In the genomic region with DNA sequence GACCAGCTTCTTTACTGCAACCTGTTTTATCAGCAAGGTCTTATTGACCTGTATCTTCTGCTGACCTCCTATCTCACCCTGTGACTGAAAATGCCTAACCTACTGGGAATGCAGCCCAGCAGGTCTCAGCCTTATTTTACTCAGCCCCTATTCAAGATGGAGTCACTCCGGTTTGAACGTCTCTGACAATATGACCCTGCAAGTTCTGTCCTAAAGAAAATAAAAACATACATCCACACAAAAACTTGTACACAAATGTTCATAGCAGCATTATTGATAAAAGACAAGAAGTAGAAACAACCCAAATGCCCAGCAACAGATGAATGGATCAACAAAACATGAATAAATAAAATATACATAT, we compare ENCODE assay signal across 1 cellular context.
TF ChIP-seq lines count a peak whose summit lies in the region.

No MANE protein-coding gene starts in this region.

TF ChIP-seq in GM12878, 131 proteins besides CTCF, POLR2A, EP300 and RAD21:
- TF ChIP-seq, protein P1, sequence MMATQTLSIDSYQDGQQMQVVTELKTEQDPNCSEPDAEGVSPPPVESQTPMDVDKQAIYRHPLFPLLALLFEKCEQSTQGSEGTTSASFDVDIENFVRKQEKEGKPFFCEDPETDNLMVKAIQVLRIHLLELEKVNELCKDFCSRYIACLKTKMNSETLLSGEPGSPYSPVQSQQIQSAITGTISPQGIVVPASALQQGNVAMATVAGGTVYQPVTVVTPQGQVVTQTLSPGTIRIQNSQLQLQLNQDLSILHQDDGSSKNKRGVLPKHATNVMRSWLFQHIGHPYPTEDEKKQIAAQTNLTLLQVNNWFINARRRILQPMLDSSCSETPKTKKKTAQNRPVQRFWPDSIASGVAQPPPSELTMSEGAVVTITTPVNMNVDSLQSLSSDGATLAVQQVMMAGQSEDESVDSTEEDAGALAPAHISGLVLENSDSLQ (IDR thresholded peaks at IDR 0.05), result no peak
- no peak for TF ChIP-seq SPI1 (IDR thresholded peaks at IDR 0.05; ENCODE audit: borderline replicate concordance, insufficient read depth, low read depth, low read length)
- TF ChIP-seq, protein P2, sequence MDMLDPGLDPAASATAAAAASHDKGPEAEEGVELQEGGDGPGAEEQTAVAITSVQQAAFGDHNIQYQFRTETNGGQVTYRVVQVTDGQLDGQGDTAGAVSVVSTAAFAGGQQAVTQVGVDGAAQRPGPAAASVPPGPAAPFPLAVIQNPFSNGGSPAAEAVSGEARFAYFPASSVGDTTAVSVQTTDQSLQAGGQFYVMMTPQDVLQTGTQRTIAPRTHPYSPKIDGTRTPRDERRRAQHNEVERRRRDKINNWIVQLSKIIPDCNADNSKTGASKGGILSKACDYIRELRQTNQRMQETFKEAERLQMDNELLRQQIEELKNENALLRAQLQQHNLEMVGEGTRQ (IDR thresholded peaks at IDR 0.05; ENCODE audit: borderline replicate concordance, low read depth, low read length), result no peak
TF ChIP-seq in GM12878: peak in this region for 0.
